ENCODE assay signal across 15 cellular contexts in genomic region chr14:100102156-100102785, GRCh38. TPM values are rescaled to one million over a fixed set of nuclear protein-coding genes. Genes with fewer than 3 reads are reported as not detected.
DNase-seq lines count a peak whose midpoint lies in the region; ATAC-seq, FAIRE-seq and TF ChIP-seq lines count a peak whose summit lies in the region.
"Had no signal": no experiment of that assay in that cellular context is flagged by ENCODE, and none has a peak within 500 bp of the region (broad histone marks: within the 10 kb centered on the region; RNA-seq: fewer than 3 reads in every experiment).

No MANE protein-coding gene starts in this region.

- ATAC-seq in heart left ventricle (no peak), Right ventricle myocardium superior (ENCODE audit: poor library complexity) (no peak), HepG2 (no peak)
- no peak for ATAC-seq in activated T-cell treated with anti-CD3 and anti-CD28 coated beads, Interleukin-2, amount 50 U/mL, for 4 hours
- ATAC-seq: foreskin keratinocyte had no signal

- CTCF ChIA-PET in HepG2 (lab: Yijun Ruan, JAX; ENCODE audit: low intra/inter-chr PET ratio, low total read pairs): no interaction called here

- H3K4me2 ChIP-seq in HepG2 (ENCODE audit: low read depth, low read length): no peak overlapping the region
- H3K4me2 ChIP-seq: neural progenitor cell had no signal

- TF ChIP-seq POLR2A in heart left ventricle (IDR thresholded peaks at IDR 0.05) (no peak), esophagus squamous epithelium (IDR thresholded peaks at IDR 0.05) (no peak), thyroid gland (IDR thresholded peaks at IDR 0.05) (no peak), HepG2 (IDR thresholded peaks at IDR 0.05; ENCODE audit: insufficient read depth in 1 of 2, low read depth in 2 of 2, low read length in 2 of 2) (no peak)

- 88 to 91% (median 90%) methylated on average over 8 of the region's 8 CpGs for WGBS in heart left ventricle, 4 donors
- 88% methylated on average over 8 of the region's 8 CpGs for WGBS in esophagus squamous epithelium, 2 donors
- WGBS in thyroid gland, 2 donors: 88 to 91% methylated on average over 8 of the region's 8 CpGs
- 94% methylated on average over 8 of the region's 8 CpGs for WGBS in HepG2 (ENCODE audit: low lambda C conversion rate)

- no peaks in the 10 kb centered on the region for H3K9me3 ChIP-seq in heart left ventricle
- no peaks in the 10 kb centered on the region for H3K9me3 ChIP-seq in esophagus squamous epithelium
- no peaks in the 10 kb centered on the region for H3K9me3 ChIP-seq in thyroid gland
- H3K9me3 ChIP-seq in HepG2 (ENCODE audit: low read length): no peaks in the 10 kb centered on the region

- no peak for FAIRE-seq in HepG2 (lab: Jason Lieb, UNC)
- FAIRE-seq: small intestine had no signal

- TF ChIP-seq CTCF in heart left ventricle (IDR thresholded peaks at IDR 0.05) (no peak), esophagus squamous epithelium (IDR thresholded peaks at IDR 0.05) (no peak), thyroid gland (IDR thresholded peaks at IDR 0.05) (no peak), HepG2 (CRISPR knock-in tag; IDR thresholded peaks at IDR 0.05) (no peak)

- H3K27ac ChIP-seq in heart left ventricle (peak overlapping the region in 10 of 12 donors; percentile 26 to 79 (median 61)), esophagus squamous epithelium (peak overlapping the region in 3 of 4 donors; percentile 51 to 72 (median 62)), thyroid gland (peak overlapping the region in 2 of 3 donors; percentile 35 to 43), HepG2 (ENCODE audit: extremely low read length, insufficient read depth, low read length) (no peak overlapping the region)
- H3K27ac ChIP-seq: foreskin keratinocyte, neural progenitor cell had no signal

- no peaks in the 10 kb centered on the region for H3K79me2 ChIP-seq in HepG2 (ENCODE audit: insufficient read depth, low read length)

- H3K36me3 ChIP-seq in heart left ventricle (peaks cover 0 to 45% (median 10%) of the 10 kb centered on the region in 9 donors), esophagus squamous epithelium (peaks cover 0 to 22% (median 0%) of the 10 kb centered on the region in 3 donors), thyroid gland (peaks cover 0 to 2% of the 10 kb centered on the region in 2 donors), HepG2 (replicated peaks in 1 of 2; ENCODE audit: control insufficient read depth in 1 of 2, insufficient read depth in 2 of 2, low read length in 2 of 2) (peaks cover 7 to 17% of the 10 kb centered on the region in 2 experiments; a peak in 4 of 5 replicates)
- H3K36me3 ChIP-seq: neural progenitor cell had no signal

- no peak overlapping the region for H3K9ac ChIP-seq in HepG2 (ENCODE audit: insufficient read depth, low read depth, low read length)
- H3K9ac ChIP-seq: neural progenitor cell had no signal

- no peaks in the 10 kb centered on the region for H3K9me3 Mint-ChIP-seq in activated T-cell treated with anti-CD3 and anti-CD28 coated beads, Interleukin-2, amount 50 U/mL, for 4 hours
- H3K9me3 Mint-ChIP-seq: neural progenitor cell had no signal

- H3K4me3 ChIP-seq in heart left ventricle (no peak overlapping the region), esophagus squamous epithelium (no peak overlapping the region), thyroid gland (replicated peaks in 1 of 3) (no peak overlapping the region), HepG2 (replicated peaks in 1 of 3; ENCODE audit: insufficient read depth in 1 of 3, low read depth in 2 of 3, low read length in 3 of 3) (no peak overlapping the region)
- H3K4me3 ChIP-seq: neural progenitor cell had no signal

- no peaks in the 10 kb centered on the region for H3K27me3 Mint-ChIP-seq in activated T-cell treated with anti-CD3 and anti-CD28 coated beads, Interleukin-2, amount 50 U/mL, for 4 hours (ENCODE audit: low read depth)

- H3K36me3 Mint-ChIP-seq in activated T-cell treated with anti-CD3 and anti-CD28 coated beads, Interleukin-2, amount 50 U/mL, for 4 hours (ENCODE audit: insufficient read depth): peaks cover 50% of the 10 kb centered on the region

- DNase-seq in heart left ventricle (no peak), Right ventricle myocardium superior (no peak), esophagus squamous epithelium (lab: John Stamatoyannopoulos, UW) (no peak), thyroid gland (no peak), NCI-H1436 (lab: John Stamatoyannopoulos, UW) (no peak), DMS79 treated with DMSO at 0.1 percent for 48 hours (lab: John Stamatoyannopoulos, UW) (no peak), HepG2 (ENCODE audit: low spot score) (no peak)
- DNase-seq in activated T-cell treated with anti-CD3 and anti-CD28 coated beads, Interleukin-2, amount 50 U/mL, for 4 hours: no peak
- DNase-seq: AML-193; central memory CD4-positive, alpha-beta T cell; foreskin keratinocyte; GDM1; NCI-H2171 treated with DMSO at 0.1 percent for 48 hours; small intestine had no signal

- peaks cover 0 to 72% (median 39%) of the 10 kb centered on the region in 12 donors for H3K4me1 ChIP-seq in heart left ventricle
- H3K4me1 ChIP-seq in esophagus squamous epithelium: peaks cover 6 to 78% (median 45%) of the 10 kb centered on the region in 3 donors
- peaks cover 10 to 34% of the 10 kb centered on the region in 2 donors for H3K4me1 ChIP-seq in thyroid gland
- no peaks in the 10 kb centered on the region for H3K4me1 ChIP-seq in HepG2 (ENCODE audit: insufficient read depth, low read length)
- H3K4me1 ChIP-seq: neural progenitor cell had no signal

- intact Hi-C loops in heart left ventricle (cut with DNase I): loop anchor here in 2 of 10 donors (10.0 kb wide), 2 partner anchors 67 to 93 kb away; no protein-coding TSS in a partner anchor
- intact Hi-C loops in Right ventricle myocardium superior (cut with DNase I): no loop called here
- intact Hi-C loops in esophagus squamous epithelium (cut with DNase I): loop anchor here (10.0 kb wide), 1 partner anchor 47 kb away; no protein-coding TSS in a partner anchor
- intact Hi-C loops in thyroid gland (cut with DNase I): no loop called here
- intact Hi-C loops in HepG2 (cut with micrococcal nuclease; ENCODE audit: unreplicated experiment): no loop called here

- H3K27me3 ChIP-seq in heart left ventricle (no peaks in the 10 kb centered on the region), esophagus squamous epithelium (no peaks in the 10 kb centered on the region), thyroid gland (no peaks in the 10 kb centered on the region), HepG2 (ENCODE audit: control insufficient read depth in 1 of 2, insufficient read depth in 2 of 2, low read length in 2 of 2) (no peaks in the 10 kb centered on the region)
- H3K27me3 ChIP-seq: foreskin keratinocyte, neural progenitor cell had no signal

- POLR2A ChIA-PET in HepG2 (lab: Yijun Ruan, JAX): no interaction called here

- H3K4me3 Mint-ChIP-seq in activated T-cell treated with anti-CD3 and anti-CD28 coated beads, Interleukin-2, amount 50 U/mL, for 4 hours: peak overlapping the region; percentile 10
- H3K4me3 Mint-ChIP-seq: neural progenitor cell had no signal

- no TSS peak for BruUV-seq in HepG2 (replicated peaks; lab: Mats Ljungman, UMichigan)

- TF ChIP-seq EP300 in HepG2 (IDR thresholded peaks at IDR 0.05; ENCODE audit: low read depth in 2 of 2, low read length in 2 of 2): no peak
- no peak for TF ChIP-seq EP300 in HepG2 (CRISPR knock-in tag; IDR thresholded peaks at IDR 0.05; ENCODE audit: borderline replicate concordance)

- H2AFZ ChIP-seq in HepG2 (ENCODE audit: low read length): no peak overlapping the region
- H2AFZ ChIP-seq: neural progenitor cell had no signal

- in situ Hi-C loops in HepG2 (cut with HindIII; ENCODE audit: extremely low pct_ligation_motif_present, low pct_unique_long_range_greater_than_20kb): loop anchor here (10.0 kb wide), 1 partner anchor 117 kb away; no protein-coding TSS in a partner anchor

- no peaks in the 10 kb centered on the region for H4K20me1 ChIP-seq in HepG2 (ENCODE audit: insufficient read depth, low read length)

- TF ChIP-seq RAD21 in HepG2 (CRISPR knock-in tag; IDR thresholded peaks at IDR 0.05): no peak

- peaks cover 92% of the 10 kb centered on the region for H3K4me1 Mint-ChIP-seq in activated T-cell treated with anti-CD3 and anti-CD28 coated beads, Interleukin-2, amount 50 U/mL, for 4 hours (ENCODE audit: low read depth)

RNA-seq across cellular contexts. Expression of gene EVL, which starts 37.0 kb away (rescaled TPM):
- total RNA-seq in heart left ventricle (100 to 1,000 TPM in 1 of 9 donors, 10 to 100 TPM in 8; 31.7 to 116 (median 41.0) TPM), Right ventricle myocardium superior (36.2 TPM), esophagus squamous epithelium (10 to 100 TPM; 20.0 to 61.2 (median 25.8) TPM), thyroid gland (10 to 100 TPM; 24.2 to 40.1 (median 29.8) TPM), HepG2 (2016; rRNA removed; fragmentation: Illumina TruSeq; extraction: Trizol) (10.5 and 15.1 TPM in 2 replicates)
- polyA plus RNA-seq in heart left ventricle (10 to 100 TPM; 23.8 to 33.5 TPM), HepG2 (2011; rRNA removed) (28.7 and 31.2 TPM in 2 replicates)
- total RNA-seq in activated T-cell treated with anti-CD3 and anti-CD28 coated beads, Interleukin-2, amount 50 U/mL, for 4 hours: 100 to 1,000 TPM in 2 of 3 donors, 10 to 100 TPM in 1; 79.4 to 112 (median 107) TPM
- 23.1 and 32.6 TPM in 2 replicates for total RNA-seq in HepG2 (2016; cell fraction: cytosol; rRNA removed; fragmentation: Illumina TruSeq; extraction: Trizol; ENCODE audit: low read depth)
- 10.2 and 17.0 TPM in 2 replicates for total RNA-seq in HepG2 (2016; cell fraction: insoluble cytoplasmic fraction; rRNA removed; fragmentation: Illumina TruSeq; extraction: Trizol)
- total RNA-seq in HepG2 (2016; cell fraction: membrane; rRNA removed; fragmentation: Illumina TruSeq; extraction: Trizol): 35.4 and 40.2 TPM in 2 replicates
- 23.3 and 27.6 TPM in 2 replicates for total RNA-seq in HepG2 (2016; cell fraction: nucleus; rRNA removed; fragmentation: Illumina TruSeq; extraction: Trizol)
- polyA plus RNA-seq in HepG2 (2011; cell fraction: cytosol; rRNA removed): 12.0 and 12.7 TPM in 2 replicates
- 124 and 138 TPM in 2 replicates for polyA plus RNA-seq in HepG2 (2011; cell fraction: nucleus; rRNA removed)
- 29.8 and 33.6 TPM in 2 replicates for polyA plus RNA-seq in HepG2 (2012)
- polyA plus RNA-seq in HepG2 (2016; cell fraction: cytosol; fragmentation: Illumina TruSeq; extraction: Trizol; ENCODE audit: low read depth): 101 and 109 TPM in 2 replicates
- 23.4 and 35.8 TPM in 2 replicates for polyA plus RNA-seq in HepG2 (2016; cell fraction: insoluble cytoplasmic fraction; fragmentation: Illumina TruSeq; extraction: Trizol; ENCODE audit: low read depth)
- 114 and 115 TPM in 2 replicates for polyA plus RNA-seq in HepG2 (2016; cell fraction: membrane; fragmentation: Illumina TruSeq; extraction: Trizol; ENCODE audit: low read depth)
- 87.0 and 99.6 TPM in 2 replicates for polyA plus RNA-seq in HepG2 (2016; cell fraction: nucleus; fragmentation: Illumina TruSeq; extraction: Trizol; ENCODE audit: insufficient read depth, low read depth)
- polyA minus RNA-seq in HepG2 (2011; rRNA and poly(A)+ RNA removed; ENCODE audit: low replicate concordance): 11.3 and 23.0 TPM in 2 replicates
- polyA minus RNA-seq in HepG2 (2011; cell fraction: cytosol; rRNA and poly(A)+ RNA removed): 13.0 and 14.0 TPM in 2 replicates
- 31.1 and 31.2 TPM in 2 replicates for polyA minus RNA-seq in HepG2 (2011; cell fraction: nucleus; rRNA and poly(A)+ RNA removed)

RNA-seq across cellular contexts. Expression of gene DEGS2, which starts 57.2 kb away (rescaled TPM):
- total RNA-seq in heart left ventricle (under 1 TPM in 3 of 9 donors, not detected in 6; 0.22 to 0.48 (median 0.37) TPM), Right ventricle myocardium superior (not detected), esophagus squamous epithelium (100 to 1,000 TPM in 1 of 4 donors, 10 to 100 TPM in 3; 23.8 to 116 (median 27.3) TPM), thyroid gland (1 to 10 TPM in 3 of 4 donors, under 1 TPM in 1; 0.54 to 7.6 (median 3.6) TPM), HepG2 (2016; rRNA removed; fragmentation: Illumina TruSeq; extraction: Trizol) (0.09 TPM in 1 of 2 replicates, not detected in the other)
- polyA plus RNA-seq in heart left ventricle (under 1 TPM in 1 of 2 donors, not detected in 1; 0.08 TPM), HepG2 (2011; rRNA removed) (0.09 and 0.14 TPM in 2 replicates)
- under 1 TPM; 0.19 to 0.40 (median 0.40) TPM for total RNA-seq in activated T-cell treated with anti-CD3 and anti-CD28 coated beads, Interleukin-2, amount 50 U/mL, for 4 hours
- 0.18 and 0.30 TPM in 2 replicates for total RNA-seq in HepG2 (2016; cell fraction: cytosol; rRNA removed; fragmentation: Illumina TruSeq; extraction: Trizol; ENCODE audit: low read depth)
- 0.04 TPM in 2 replicates for total RNA-seq in HepG2 (2016; cell fraction: insoluble cytoplasmic fraction; rRNA removed; fragmentation: Illumina TruSeq; extraction: Trizol)
- total RNA-seq in HepG2 (2016; cell fraction: membrane; rRNA removed; fragmentation: Illumina TruSeq; extraction: Trizol): 0.07 and 0.19 TPM in 2 replicates
- total RNA-seq in HepG2 (2016; cell fraction: nucleus; rRNA removed; fragmentation: Illumina TruSeq; extraction: Trizol): 0.12 and 0.28 TPM in 2 replicates
- polyA plus RNA-seq in HepG2 (2011; cell fraction: cytosol; rRNA removed): 0.15 and 0.30 TPM in 2 replicates
- 1.6 and 2.0 TPM in 2 replicates for polyA plus RNA-seq in HepG2 (2011; cell fraction: nucleus; rRNA removed)
- 0.25 and 0.91 TPM in 2 replicates for polyA plus RNA-seq in HepG2 (2012)
- polyA plus RNA-seq in HepG2 (2016; cell fraction: cytosol; fragmentation: Illumina TruSeq; extraction: Trizol; ENCODE audit: low read depth): not detected in 2 replicates
- 0.07 TPM in 1 of 2 replicates, not detected in the other for polyA plus RNA-seq in HepG2 (2016; cell fraction: insoluble cytoplasmic fraction; fragmentation: Illumina TruSeq; extraction: Trizol; ENCODE audit: low read depth)
- polyA plus RNA-seq in HepG2 (2016; cell fraction: membrane; fragmentation: Illumina TruSeq; extraction: Trizol; ENCODE audit: low read depth): not detected in 2 replicates
- polyA plus RNA-seq in HepG2 (2016; cell fraction: nucleus; fragmentation: Illumina TruSeq; extraction: Trizol; ENCODE audit: insufficient read depth, low read depth): 0.22 TPM in 1 of 2 replicates, not detected in the other
- polyA minus RNA-seq in HepG2 (2011; rRNA and poly(A)+ RNA removed; ENCODE audit: low replicate concordance): 0.30 and 1.6 TPM in 2 replicates
- 0.26 and 0.30 TPM in 2 replicates for polyA minus RNA-seq in HepG2 (2011; cell fraction: cytosol; rRNA and poly(A)+ RNA removed)
- 0.37 and 0.90 TPM in 2 replicates for polyA minus RNA-seq in HepG2 (2011; cell fraction: nucleus; rRNA and poly(A)+ RNA removed)
